Comparison of ENCODE assay signal across 8 cellular contexts in genomic region chr1:200739499-200740290, GRCh38. TPM values are rescaled to one million over a fixed set of nuclear protein-coding genes. Genes with fewer than 3 reads are reported as not detected.
DNase-seq lines count a peak whose midpoint lies in the region; ATAC-seq lines count a peak whose summit lies in the region.

No MANE protein-coding gene starts in this region.

- H3K27me3 Mint-ChIP-seq in CD4-positive, CD25-positive, alpha-beta regulatory T cell, result peaks cover 19% of the 10 kb centered on the region

- under 1% methylated on average over 61 of the region's 62 CpGs for WGBS in right cardiac atrium

- peak overlapping the region; percentile 94 to 98 (median 95) for H3K4me3 Mint-ChIP-seq in CD4-positive, CD25-positive, alpha-beta regulatory T cell

- H3K27ac Mint-ChIP-seq in CD4-positive, CD25-positive, alpha-beta regulatory T cell, result peak overlapping the region; percentile 15 to 81 (median 62)

- H3K4me1 ChIP-seq in CD4-positive, CD25-positive, alpha-beta regulatory T cell (ENCODE audit: control insufficient read depth, insufficient read depth, low read length, poor library complexity, severe bottlenecking), result peaks cover 25% of the 10 kb centered on the region
- H3K4me1 ChIP-seq in adipocyte (ENCODE audit: control insufficient read depth, insufficient read depth, low read length), result peaks cover 38% of the 10 kb centered on the region
- peaks cover 4% of the 10 kb centered on the region for H3K4me1 ChIP-seq in right cardiac atrium (ENCODE audit: control insufficient read depth, insufficient read depth, low read length)
- peaks cover 6% of the 10 kb centered on the region for H3K4me1 ChIP-seq in rectal smooth muscle tissue (ENCODE audit: control insufficient read depth, insufficient read depth, low read length)

- no peaks in the 10 kb centered on the region for H3K9me3 ChIP-seq in CD4-positive, CD25-positive, alpha-beta regulatory T cell (ENCODE audit: control insufficient read depth in 2 of 2, low read length in 2 of 2)
- H3K9me3 ChIP-seq in adipocyte (ENCODE audit: control insufficient read depth, low read length), result no peaks in the 10 kb centered on the region
- no peaks in the 10 kb centered on the region for H3K9me3 ChIP-seq in right cardiac atrium (ENCODE audit: control insufficient read depth, low read length)

- no peaks in the 10 kb centered on the region for H3K36me3 ChIP-seq in CD4-positive, CD25-positive, alpha-beta regulatory T cell (ENCODE audit: control insufficient read depth, insufficient read depth, low read length)
- H3K36me3 ChIP-seq in adipocyte (ENCODE audit: control insufficient read depth, insufficient read depth, low read length, severe bottlenecking) (no peaks in the 10 kb centered on the region), rectal smooth muscle tissue (ENCODE audit: control insufficient read depth, insufficient read depth, low read length) (no peaks in the 10 kb centered on the region)

- intact Hi-C loops in right cardiac atrium (cut with DNase I), result loop anchor here in 3 of 4 donors (5.0 to 10.0 kb wide), 2 partner anchors 55 to 67 kb away; no protein-coding TSS in a partner anchor

- H3K4me1 Mint-ChIP-seq in CD4-positive, CD25-positive, alpha-beta regulatory T cell, result peaks cover 22 to 41% (median 32%) of the 10 kb centered on the region in 4 donors

- H3K4me3 ChIP-seq in CD4-positive, CD25-positive, alpha-beta regulatory T cell (ENCODE audit: low read depth, low read length), result peak overlapping the region; percentile 84
- H3K4me3 ChIP-seq in adipocyte (ENCODE audit: low read length) (peak overlapping the region; percentile 98), right cardiac atrium (ENCODE audit: low read length) (peak overlapping the region; percentile 71), rectal smooth muscle tissue (ENCODE audit: low read length) (peak overlapping the region; percentile 93)

- no peak for DNase-seq in CD4-positive, CD25-positive, alpha-beta regulatory T cell
- DNase-seq in HT1080 (ENCODE audit: low read depth), result peak; percentile 14
- DNase-seq in adipocyte (ENCODE audit: low read depth), result peak; percentile 95
- DNase-seq in right cardiac atrium, result peak; percentile 55 to 94 (median 93)
- DNase-seq in SW 1271 (lab: John Stamatoyannopoulos, UW), result no peak
- DNase-seq in NCI-H1105 treated with DMSO at 0.1 percent for 48 hours (lab: John Stamatoyannopoulos, UW), result no peak

- peak overlapping the region; percentile 33 for H3K27ac ChIP-seq in CD4-positive, CD25-positive, alpha-beta regulatory T cell (ENCODE audit: insufficient read depth, low read length, poor library complexity, severe bottlenecking)
- H3K27ac ChIP-seq in right cardiac atrium (ENCODE audit: low read length), result peak overlapping the region; percentile 98
- H3K27ac ChIP-seq in rectal smooth muscle tissue (ENCODE audit: low read depth, low read length), result peak overlapping the region; percentile 99

- ATAC-seq in CD4-positive, CD25-positive, alpha-beta regulatory T cell (ENCODE audit: low read depth in 2 of 2), result peak in 1 of 2 donors; percentile 45
- ATAC-seq in GM19463 (IDR thresholded peaks at IDR 0.05; ENCODE audit: unreplicated experiment) (peak; percentile 59), right cardiac atrium (peak in 1 of 2 donors; percentile 92)

- no peaks in the 10 kb centered on the region for H3K27me3 ChIP-seq in CD4-positive, CD25-positive, alpha-beta regulatory T cell (ENCODE audit: control insufficient read depth, insufficient read depth, low read length)
- H3K27me3 ChIP-seq in adipocyte (replicated peaks; ENCODE audit: control insufficient read depth, insufficient read depth, low read length), result no peaks in the 10 kb centered on the region
- H3K27me3 ChIP-seq in right cardiac atrium (ENCODE audit: control insufficient read depth, insufficient read depth), result no peaks in the 10 kb centered on the region
- no peaks in the 10 kb centered on the region for H3K27me3 ChIP-seq in rectal smooth muscle tissue (ENCODE audit: control insufficient read depth, insufficient read depth, low read length)

- H3K9ac ChIP-seq in adipocyte (ENCODE audit: low read length) (peak overlapping the region; percentile 98), rectal smooth muscle tissue (ENCODE audit: low read length) (peak overlapping the region; percentile 92)

- no peaks in the 10 kb centered on the region for H3K36me3 Mint-ChIP-seq in CD4-positive, CD25-positive, alpha-beta regulatory T cell

- peaks cover 0 to 2% (median 0%) of the 10 kb centered on the region in 7 donors for H3K9me3 Mint-ChIP-seq in CD4-positive, CD25-positive, alpha-beta regulatory T cell

RNA-seq across cellular contexts. Expression of gene CAMSAP2, which starts 1.0 kb away (rescaled TPM):
- 8.4 TPM for total RNA-seq in CD4-positive, CD25-positive, alpha-beta regulatory T cell
- polyA plus RNA-seq in CD4-positive, CD25-positive, alpha-beta regulatory T cell, result 1 to 10 TPM in 1 of 4 donors, under 1 TPM in 3; 0.13 to 1.3 (median 0.46) TPM
- total RNA-seq in HT1080 (2014; rRNA removed; shearing (Covaris generic)), result 17.0 and 17.8 TPM in 2 replicates
- 11.7 and 15.6 TPM in 2 replicates for polyA plus RNA-seq in HT1080 (2015; cell fraction: cytosol; rRNA removed)
- polyA plus RNA-seq in HT1080 (2015; cell fraction: nucleus; rRNA removed), result 18.1 and 24.1 TPM in 2 replicates
- 10 to 100 TPM; 33.7 to 39.5 (median 37.2) TPM for total RNA-seq in right cardiac atrium
- 6.9 TPM for polyA plus RNA-seq in right cardiac atrium

Comparison
In these comparisons a context has a peak if more than half of its experiments do, and no peak if none do; other contexts are left out.
1. DNase-seq: peak in HT1080 (single experiment), adipocyte (single experiment) and right cardiac atrium (3 of 3); none in CD4-positive, CD25-positive, alpha-beta regulatory T cell (0 of 3), SW 1271 (0 of 2) and NCI-H1105 treated with DMSO at 0.1 percent for 48 hours (single experiment).
2. H3K27ac ChIP-seq: peak in every context shown above with its lines; median percentile 99 in rectal smooth muscle tissue; 98 in right cardiac atrium; 33 in CD4-positive, CD25-positive, alpha-beta regulatory T cell.
3. Peak in every context shown above with its lines, with median percentiles within 50 percentile points of each other: H3K4me3 ChIP-seq.